ENCODE assay signal across 8 cellular contexts in genomic region chr3:128879125-128879969, GRCh38. TPM values are rescaled to one million over a fixed set of nuclear protein-coding genes. Genes with fewer than 3 reads are reported as not detected.
DNase-seq lines count a peak whose midpoint lies in the region; ATAC-seq and TF ChIP-seq lines count a peak whose summit lies in the region.

Gene ACAD9 (plus strand): TSS chr3:128879620. CDS start chr3:128879692, 72 bp downstream.

- H4K20me1 ChIP-seq in OCI-LY3 (ENCODE audit: insufficient read depth, low read length) = no peaks in the 10 kb centered on the region

- no peaks in the 10 kb centered on the region for H3K9me3 Mint-ChIP-seq in endothelial cell (ENCODE audit: unreplicated experiment)
- no peaks in the 10 kb centered on the region for H3K9me3 Mint-ChIP-seq in mesothelial cell of epicardium

- TF ChIP-seq CTCF in OCI-LY3 (IDR thresholded peaks at IDR 0.05; ENCODE audit: low read depth, low read length) (no peak), endothelial cell (IDR thresholded peaks at IDR 0.05; ENCODE audit: unreplicated experiment) (no peak), mesothelial cell of epicardium (IDR thresholded peaks at IDR 0.05; ENCODE audit: unreplicated experiment) (no peak)

- peak within 1 kb of the TSS; percentile 96 for H3K4me3 ChIP-seq in OCI-LY3 (ENCODE audit: low read length)

- H2AFZ ChIP-seq in OCI-LY3 (ENCODE audit: low read depth, low read length) = peak within 1 kb of the TSS; percentile 85

- peak within 1 kb of the TSS; percentile 61 for H3K27ac ChIP-seq in OCI-LY3 (ENCODE audit: low read length)

- peaks cover 66% of the 10 kb centered on the region for H3K79me2 ChIP-seq in OCI-LY3 (ENCODE audit: low read length)

- H3K9ac ChIP-seq in OCI-LY3 (ENCODE audit: low read length) = peak within 1 kb of the TSS; percentile 99

- H3K9me3 ChIP-seq in OCI-LY3 (ENCODE audit: insufficient read depth, low read length) = no peaks in the 10 kb centered on the region

- DNase-seq in D341Med (ENCODE audit: low spot score) (peak; percentile 100), HuH-7 (ENCODE audit: low spot score) (peak; percentile 99), endothelial cell (ENCODE audit: low spot score) (peak; percentile 99), mesothelial cell of epicardium (ENCODE audit: low spot score in 2 of 2, unreplicated experiment in 2 of 2) (peak; percentile 97 to 99)
- DNase-seq in activated CD8-positive, alpha-beta memory T cell treated with anti-CD3 and anti-CD28 coated beads, Interleukin-2, amount 50 U/mL, for 48 hours = peak; percentile 100
- DNase-seq in stimulated activated CD8-positive, alpha-beta memory T cell treated with anti-CD3 and anti-CD28 coated beads, Interleukin-15, amount 100 ng/mL, for 48 hours (ENCODE audit: low read depth in 2 of 2) = peak; percentile 96 to 97

- H3K4me1 Mint-ChIP-seq in endothelial cell (ENCODE audit: unreplicated experiment) (peaks cover 35% of the 10 kb centered on the region), mesothelial cell of epicardium (peaks cover 45% of the 10 kb centered on the region)

- peaks cover 15% of the 10 kb centered on the region for H3K4me1 ChIP-seq in OCI-LY3 (ENCODE audit: low read length)

- peak; percentile 88 for ATAC-seq in GM21515 (IDR thresholded peaks at IDR 0.05; ENCODE audit: unreplicated experiment)

- H3K36me3 Mint-ChIP-seq in endothelial cell (ENCODE audit: low read depth, unreplicated experiment) (no peaks in the 10 kb centered on the region), mesothelial cell of epicardium (peaks cover 2% of the 10 kb centered on the region)

- H3K27me3 ChIP-seq in OCI-LY3 (ENCODE audit: low read depth, low read length) = no peaks in the 10 kb centered on the region

- H3K27ac Mint-ChIP-seq in endothelial cell (ENCODE audit: unreplicated experiment) = peak within 1 kb of the TSS; percentile 90
- peak within 1 kb of the TSS; percentile 98 for H3K27ac Mint-ChIP-seq in mesothelial cell of epicardium

- peaks cover 3% of the 10 kb centered on the region for H3K27me3 Mint-ChIP-seq in endothelial cell (ENCODE audit: unreplicated experiment)
- peaks cover 4% of the 10 kb centered on the region for H3K27me3 Mint-ChIP-seq in mesothelial cell of epicardium (ENCODE audit: low read depth)

- peak within 1 kb of the TSS; percentile 99 for H3K4me2 ChIP-seq in OCI-LY3 (ENCODE audit: low read length)

- H3K36me3 ChIP-seq in OCI-LY3 (replicated peaks; ENCODE audit: low read depth, low read length) = peaks cover 27% of the 10 kb centered on the region

- H3K4me3 Mint-ChIP-seq in endothelial cell (ENCODE audit: unreplicated experiment) (peak within 1 kb of the TSS; percentile 90), mesothelial cell of epicardium (peak within 1 kb of the TSS; percentile 80)

RNA-seq across cellular contexts. Expression of gene ACAD9, which starts in this region (rescaled TPM):
- total RNA-seq in endothelial cell (ENCODE audit: unreplicated experiment) (46.5 TPM), mesothelial cell of epicardium (54.9 to 61.8 TPM (median 61.8 TPM) in 3 replicates)

Comparison
In these comparisons a context has a peak if more than half of its experiments do, and no peak if none do; other contexts are left out.
1. Peak in every context shown above with its lines: DNase-seq, ATAC-seq, H3K4me3 ChIP-seq and H3K27ac ChIP-seq.